Comparison of ENCODE assay signal across 23 cellular contexts in the genomic region with DNA sequence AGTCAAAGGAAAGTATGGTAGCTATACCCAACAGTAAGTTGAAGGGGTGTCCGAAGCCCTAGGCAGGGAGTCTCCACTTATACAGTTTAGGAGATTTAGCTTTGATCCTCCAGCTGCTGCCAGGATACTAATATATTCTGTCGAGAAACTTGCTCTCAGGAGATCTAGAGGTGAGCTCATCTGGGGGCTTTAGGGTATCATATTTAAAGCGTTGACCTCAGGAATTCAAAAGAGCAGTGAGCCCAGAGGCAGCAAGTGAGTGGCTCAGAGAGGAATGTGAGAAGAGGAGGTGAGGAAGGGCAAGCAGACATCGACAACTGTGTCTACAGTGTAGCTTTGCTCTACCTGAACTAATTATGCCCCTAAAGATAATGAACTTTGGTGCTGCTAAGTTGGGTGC.
"Had no signal": no experiment of that assay in that cellular context is flagged by ENCODE, and none has a peak within 500 bp of the region (broad histone marks: within the 10 kb centered on the region; RNA-seq: fewer than 3 reads in every experiment).

No MANE protein-coding gene starts in this region.

- H3K27me3 Mint-ChIP-seq: activated CD8-positive, alpha-beta T cell treated with anti-CD3 and anti-CD28 coated beads for 36 hours; activated naive CD8-positive, alpha-beta T cell treated with anti-CD3 and anti-CD28 coated beads, Interleukin-2, amount 10 ng/mL, durations not matched to agents 7 days and 5 days had no signal

- DNase-seq: activated CD4-positive, alpha-beta T cell treated with anti-CD3 and anti-CD28 coated beads for 4 hours; activated CD8-positive, alpha-beta memory T cell treated with anti-CD3 and anti-CD28 coated beads, Interleukin-2, amount 50 U/mL, for 48 hours; activated CD8-positive, alpha-beta T cell treated with anti-CD3 and anti-CD28 coated beads for 36 hours; activated naive CD4-positive, alpha-beta T cell treated with anti-CD3 and anti-CD28 coated beads, Interleukin-2, amount 50 U/mL, for 16 hours; activated naive CD8-positive, alpha-beta T cell treated with anti-CD3 and anti-CD28 coated beads, Interleukin-2, amount 10 ng/mL, durations not matched to agents 7 days and 5 days; activated T-cell treated with anti-CD3 and anti-CD28 coated beads, Interleukin-2, amount 50 U/mL, for 1 hour; MV-4-11; NCI-H1092 treated with DMSO at 0.1 percent for 48 hours; NCI-H1417 treated with DMSO at 0.1 percent for 48 hours; NCI-H1694; NCI-H2029; NCI-H2107; NCI-H2171 treated with DMSO at 0.1 percent for 48 hours; NCI-H226; NCI-H510A; NCI-H526 treated with DMSO at 0.1 percent for 48 hours; NCI-H82; SHP77 had no signal

- H3K36me3 ChIP-seq: ascending aorta, cardiac muscle cell had no signal

- H3K27ac Mint-ChIP-seq: activated CD8-positive, alpha-beta T cell treated with anti-CD3 and anti-CD28 coated beads for 36 hours; activated naive CD8-positive, alpha-beta T cell treated with anti-CD3 and anti-CD28 coated beads, Interleukin-2, amount 10 ng/mL, durations not matched to agents 7 days and 5 days; brain; T-helper 1 cell treated with Interleukin-12 subunit alpha and Interleukin-12 subunit beta and Interleukin-4 antibody, amounts not matched to agents 30 μg/mL and 1 μg/mL, for 36 hours had no signal

- H3K9me3 Mint-ChIP-seq: activated CD8-positive, alpha-beta T cell treated with anti-CD3 and anti-CD28 coated beads for 36 hours; activated naive CD8-positive, alpha-beta T cell treated with anti-CD3 and anti-CD28 coated beads, Interleukin-2, amount 10 ng/mL, durations not matched to agents 7 days and 5 days had no signal

- ATAC-seq: activated CD4-positive, CD25-positive, alpha-beta regulatory T cell treated with anti-CD3 and anti-CD28 coated beads, Interleukin-2, amount 50 U/mL, for 24 hours; activated CD8-positive, alpha-beta T cell treated with anti-CD3 and anti-CD28 coated beads for 36 hours had no signal

- H3K4me1 ChIP-seq: ascending aorta had no signal

- H3K4me3 Mint-ChIP-seq: activated CD8-positive, alpha-beta T cell treated with anti-CD3 and anti-CD28 coated beads for 36 hours; activated naive CD8-positive, alpha-beta T cell treated with anti-CD3 and anti-CD28 coated beads, Interleukin-2, amount 10 ng/mL, durations not matched to agents 7 days and 5 days; brain; T-helper 1 cell treated with Interleukin-12 subunit alpha and Interleukin-12 subunit beta and Interleukin-4 antibody, amounts not matched to agents 30 μg/mL and 1 μg/mL, for 36 hours had no signal

- H3K4me1 Mint-ChIP-seq: activated naive CD8-positive, alpha-beta T cell treated with anti-CD3 and anti-CD28 coated beads, Interleukin-2, amount 10 ng/mL, durations not matched to agents 7 days and 5 days had no signal

- H3K27ac ChIP-seq: ascending aorta, cardiac muscle cell had no signal

- H3K4me3 ChIP-seq: ascending aorta, cardiac muscle cell had no signal

- H3K9me3 ChIP-seq: ascending aorta had no signal

- H3K36me3 Mint-ChIP-seq: activated naive CD8-positive, alpha-beta T cell treated with anti-CD3 and anti-CD28 coated beads, Interleukin-2, amount 10 ng/mL, durations not matched to agents 7 days and 5 days; brain had no signal

- H3K27me3 ChIP-seq: ascending aorta, cardiac muscle cell had no signal
